ENCODE assay signal across 17 cellular contexts in genomic region chr2:121858406-121858805, GRCh38.
"Had no signal": no experiment of that assay in that cellular context is flagged by ENCODE, and none has a peak within 500 bp of the region (broad histone marks: within the 10 kb centered on the region; RNA-seq: fewer than 3 reads in every experiment).

No MANE protein-coding gene starts in this region.

- H3K27ac Mint-ChIP-seq: neural progenitor cell; stimulated activated effector memory CD8-positive, alpha-beta T cell treated with anti-CD3 and anti-CD28 coated beads, Interleukin-12 subunit alpha, Interleukin-12 subunit beta, amount 100 ng/mL, for 72 hours had no signal

- DNase-seq: activated CD4-positive, CD25-positive, alpha-beta regulatory T cell treated with anti-CD3 and anti-CD28 coated beads, Interleukin-2, amount 50 U/mL, for 72 hours; activated naive CD4-positive, alpha-beta T cell; dorsolateral prefrontal cortex; glutamatergic neuron; hypothalamus; kidney glomerular epithelial cell; ovary; sigmoid colon; stimulated activated CD4-positive, alpha-beta T cell treated with anti-CD3 and anti-CD28 coated beads, Interleukin-12 subunit alpha, Interleukin-12 subunit beta, amount 100 ng/mL, for 4 hours; stimulated activated CD4-positive, alpha-beta T cell treated with anti-CD3 and anti-CD28 coated beads, Interleukin-2, amount 100 ng/mL, for 24 hours; T-helper 1 cell; T1000; upper lobe of right lung had no signal

- H3K27me3 ChIP-seq: cardiac muscle cell, neural progenitor cell, ovary had no signal

- H3K4me1 Mint-ChIP-seq: neural progenitor cell; stimulated activated effector memory CD8-positive, alpha-beta T cell treated with anti-CD3 and anti-CD28 coated beads, Interleukin-12 subunit alpha, Interleukin-12 subunit beta, amount 100 ng/mL, for 72 hours had no signal

- H3K4me3 Mint-ChIP-seq: neural progenitor cell; stimulated activated effector memory CD8-positive, alpha-beta T cell treated with anti-CD3 and anti-CD28 coated beads, Interleukin-12 subunit alpha, Interleukin-12 subunit beta, amount 100 ng/mL, for 72 hours had no signal

- H3K4me1 ChIP-seq: neural progenitor cell, sigmoid colon, upper lobe of right lung had no signal

- H3K36me3 Mint-ChIP-seq: neural progenitor cell; stimulated activated effector memory CD8-positive, alpha-beta T cell treated with anti-CD3 and anti-CD28 coated beads, Interleukin-12 subunit alpha, Interleukin-12 subunit beta, amount 100 ng/mL, for 72 hours had no signal

- H3K27ac ChIP-seq: cardiac muscle cell, dorsolateral prefrontal cortex, neural progenitor cell, ovary, sigmoid colon, thoracic aorta, upper lobe of right lung had no signal

- ATAC-seq: stimulated activated effector memory CD8-positive, alpha-beta T cell treated with anti-CD3 and anti-CD28 coated beads, Interleukin-12 subunit alpha, Interleukin-12 subunit beta, amount 100 ng/mL, for 72 hours; upper lobe of right lung had no signal
